ENCODE assay signal across 10 cellular contexts in genomic region chr6:127078669-127079068, GRCh38. TPM values are rescaled to one million over a fixed set of nuclear protein-coding genes. Genes with fewer than 3 reads are reported as not detected.
"Had no signal": no experiment of that assay in that cellular context is flagged by ENCODE, and none has a peak within 500 bp of the region (broad histone marks: within the 10 kb centered on the region; RNA-seq: fewer than 3 reads in every experiment).

No MANE protein-coding gene starts in this region.

- H3K27ac Mint-ChIP-seq: GM23338, H9 had no signal

- H3K4me3 ChIP-seq: GM23338 had no signal

- H3K27ac ChIP-seq: KMS-11 had no signal

- H3K9ac ChIP-seq: KMS-11 had no signal

- ATAC-seq: GM23338 had no signal

- DNase-seq: H9, HCEC 1CT, Karpas-422, KBM-7 had no signal

- H2AFZ ChIP-seq: GM23338 had no signal

- H3K4me3 Mint-ChIP-seq: GM23338, H9 had no signal

- H3K9me3 Mint-ChIP-seq: GM23338, H9 had no signal

- H3K4me2 ChIP-seq: GM23338, KMS-11 had no signal

- FAIRE-seq: H1, H54, HTR-8/SVneo had no signal

RNA-seq across cellular contexts. Expression of gene RSPO3, which starts 39.8 kb away (rescaled TPM):
- total RNA-seq: GM23338, H1, H9, HT-29 had no signal
- polyA plus RNA-seq: GM23338, H1 had no signal
